Comparison of ENCODE assay signal across 7 cellular contexts in the genomic region with DNA sequence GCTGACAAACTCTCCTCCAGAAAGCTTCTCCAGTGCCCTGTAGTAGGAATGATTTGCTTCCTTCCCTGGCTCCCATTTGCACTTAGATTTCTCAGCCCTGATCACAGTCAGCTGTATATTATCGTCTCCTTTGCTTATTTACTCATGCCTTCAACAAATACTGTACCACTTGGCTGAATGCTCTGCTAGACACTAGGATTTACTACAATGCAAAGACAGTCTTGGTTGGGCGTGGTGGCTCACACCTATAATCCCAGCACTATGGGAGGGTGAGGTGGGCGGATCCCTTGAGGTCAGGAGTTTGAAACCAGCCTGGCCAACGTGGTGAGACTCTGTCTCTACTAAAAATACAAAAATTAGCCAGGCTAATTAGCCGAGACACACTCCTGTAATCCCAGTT. TPM values are rescaled to one million over a fixed set of nuclear protein-coding genes. Genes with fewer than 3 reads are reported as not detected.
"Had no signal": no experiment of that assay in that cellular context is flagged by ENCODE, and none has a peak within 500 bp of the region (broad histone marks: within the 10 kb centered on the region; RNA-seq: fewer than 3 reads in every experiment).

No MANE protein-coding gene starts in this region.

RNA-seq across cellular contexts. Expression of a gene that starts 43.0 kb away (rescaled TPM):
- total RNA-seq: activated CD4-positive, alpha-beta memory T cell treated with anti-CD3 and anti-CD28 coated beads for 36 hours; activated CD8-positive, alpha-beta T cell treated with anti-CD3 and anti-CD28 coated beads for 36 hours; activated naive CD4-positive, alpha-beta T cell treated with anti-CD3 and anti-CD28 coated beads, Interleukin-2, amount 50 U/mL, for 72 hours; activated naive CD8-positive, alpha-beta T cell treated with anti-CD3 and anti-CD28 coated beads for 36 hours; activated T-helper 1 cell treated with anti-CD3 and anti-CD28 coated beads, Interleukin-12 subunit alpha, Interleukin-12 subunit beta, Interleukin-2, Interleukin-4 antibody, amounts not matched to agents 30 ng/mL and 10 ng/mL and 1 ng/mL, durations not matched to agents 14 hours and 24 hours and 36 hours; astrocyte; body of pancreas had no signal
